Comparison of ENCODE assay signal across 1 cellular context in genomic region chr11:119726150-119726553, GRCh38.
TF ChIP-seq lines count a peak whose summit lies in the region.

No MANE protein-coding gene starts in this region.

TF ChIP-seq in H1, 55 proteins besides CTCF, POLR2A, EP300 and RAD21 (continued from another document):
- no peak for TF ChIP-seq ATF3 (IDR thresholded peaks at IDR 0.05; ENCODE audit: insufficient read depth, low read depth, low read length)
- no peak for TF ChIP-seq RNF2 (IDR thresholded peaks at IDR 0.05; ENCODE audit: borderline replicate concordance, low read depth, low read length, missing control alignments, poor library complexity, severe bottlenecking)
- TF ChIP-seq SP4 (IDR thresholded peaks at IDR 0.05; ENCODE audit: low read length): no peak
- no peak for TF ChIP-seq HDAC2 (IDR thresholded peaks at IDR 0.05; ENCODE audit: borderline replicate concordance in 1 of 2, low read depth in 2 of 2, low read length in 2 of 2)
TF ChIP-seq in H1: peak in this region for 0.
